In genomic region chr9:125861405-125862063, GRCh38 we compare ENCODE assay signal across 14 cellular contexts.
"Had no signal": no experiment of that assay in that cellular context is flagged by ENCODE, and none has a peak within 500 bp of the region (broad histone marks: within the 10 kb centered on the region; RNA-seq: fewer than 3 reads in every experiment).

No MANE protein-coding gene starts in this region.

- H3K27me3 Mint-ChIP-seq: stimulated activated naive CD8-positive, alpha-beta T cell treated with anti-CD3 and anti-CD28 coated beads, Interleukin-15, amount 100 ng/mL, for 72 hours; type B pancreatic cell had no signal

- H3K36me3 ChIP-seq: gastroesophageal sphincter, heart right ventricle, spleen had no signal

- H3K4me3 Mint-ChIP-seq: endodermal cell; neural crest cell; stimulated activated naive CD8-positive, alpha-beta T cell treated with anti-CD3 and anti-CD28 coated beads, Interleukin-15, amount 100 ng/mL, for 72 hours; type B pancreatic cell had no signal

- H3K4me1 Mint-ChIP-seq: neural crest cell; stimulated activated naive CD8-positive, alpha-beta T cell treated with anti-CD3 and anti-CD28 coated beads, Interleukin-15, amount 100 ng/mL, for 72 hours had no signal

- H3K27me3 ChIP-seq: dorsolateral prefrontal cortex, gastroesophageal sphincter, heart right ventricle, spleen had no signal

- H3K9me3 ChIP-seq: gastroesophageal sphincter, psoas muscle had no signal

- H3K27ac ChIP-seq: dorsolateral prefrontal cortex, gastroesophageal sphincter, heart right ventricle, psoas muscle, spleen had no signal

- ATAC-seq: gastroesophageal sphincter; heart right ventricle; psoas muscle; sciatic nerve; stimulated activated naive CD8-positive, alpha-beta T cell treated with anti-CD3 and anti-CD28 coated beads, Interleukin-15, amount 100 ng/mL, for 72 hours had no signal

- H3K4me3 ChIP-seq: dorsolateral prefrontal cortex, gastroesophageal sphincter, heart right ventricle, lung, psoas muscle, spleen had no signal

- DNase-seq: activated CD4-positive, CD25-positive, alpha-beta regulatory T cell treated with anti-CD3 and anti-CD28 coated beads, Interleukin-2, amount 50 U/mL, for 72 hours; activated naive CD4-positive, alpha-beta T cell; dorsolateral prefrontal cortex; endodermal cell; heart right ventricle; psoas muscle; spleen; stimulated activated naive CD8-positive, alpha-beta T cell treated with anti-CD3 and anti-CD28 coated beads, Interleukin-15, amount 100 ng/mL, for 72 hours; T1000 had no signal

- H3K27ac Mint-ChIP-seq: endodermal cell, type B pancreatic cell had no signal

- H3K4me1 ChIP-seq: gastroesophageal sphincter, heart right ventricle, psoas muscle had no signal
